ENCODE assay signal across 1 cellular context in the genomic region with DNA sequence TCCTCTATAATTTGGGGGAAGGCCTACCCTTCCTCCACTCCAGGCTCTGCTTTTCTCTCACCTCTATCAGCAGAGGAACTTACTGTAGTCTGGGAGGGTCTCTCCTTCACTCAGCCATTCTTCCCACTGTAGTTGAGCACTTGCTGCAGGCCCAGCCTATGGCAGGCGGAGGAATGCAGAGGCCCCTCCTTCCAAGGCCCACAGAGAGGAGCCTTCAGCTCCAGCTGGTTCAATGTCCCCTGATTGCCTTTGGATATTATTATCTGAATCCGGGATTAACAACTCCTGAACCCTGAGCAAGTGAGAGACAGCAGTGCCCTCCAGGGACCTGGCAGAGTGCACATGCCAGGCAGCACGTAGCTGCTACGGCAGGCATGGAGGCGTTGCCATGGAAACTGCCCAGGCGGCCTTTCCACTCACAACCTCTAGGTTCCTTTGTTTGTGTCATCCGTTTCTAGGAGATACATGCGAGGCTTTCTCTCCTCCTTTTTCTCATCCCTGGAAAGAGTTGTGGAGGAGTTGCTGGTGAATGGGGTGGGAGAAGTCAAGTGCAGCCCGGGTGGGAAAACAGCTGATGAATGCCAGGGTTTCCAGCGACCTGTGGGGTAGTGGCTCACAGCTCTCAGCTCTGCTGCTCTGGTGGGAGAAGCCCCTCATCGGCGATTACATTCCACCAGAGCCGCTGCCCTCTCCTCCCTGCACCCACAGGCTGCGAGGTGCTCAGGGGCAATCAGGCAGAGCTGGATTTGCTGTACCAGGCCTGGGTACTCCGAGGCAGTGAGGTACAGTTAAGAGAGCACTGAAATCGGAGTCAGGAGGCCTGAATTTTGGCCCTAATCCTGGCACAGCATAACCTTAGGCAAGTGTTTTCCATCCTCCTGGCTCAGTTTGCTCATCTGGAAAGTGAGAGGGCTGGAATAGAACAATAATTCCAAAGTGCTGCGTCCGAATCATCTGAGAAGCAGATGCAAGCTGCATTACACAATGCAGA.
TF ChIP-seq lines count a peak whose summit lies in the region.

No MANE protein-coding gene starts in this region.

TF ChIP-seq in IMR-90, 13 proteins besides CTCF, POLR2A, EP300 and RAD21 (continued from another document):
- no peak for TF ChIP-seq MAFK (IDR thresholded peaks at IDR 0.05; ENCODE audit: low read depth, low read length)
- TF ChIP-seq CHD1 (IDR thresholded peaks at IDR 0.05; ENCODE audit: low read depth, low read length), result no peak
- TF ChIP-seq CEBPB (IDR thresholded peaks at IDR 0.05; ENCODE audit: low read depth, low read length), result no peak
- TF ChIP-seq NFE2L2 (IDR thresholded peaks at IDR 0.05; ENCODE audit: low read depth, low read length), result no peak
- TF ChIP-seq MAZ (IDR thresholded peaks at IDR 0.05; ENCODE audit: borderline replicate concordance, low read depth, low read length), result no peak
- TF ChIP-seq BHLHE40 (IDR thresholded peaks at IDR 0.05; ENCODE audit: low read depth, low read length), result no peak
- no peak for TF ChIP-seq RFX5 (IDR thresholded peaks at IDR 0.05; ENCODE audit: low read depth, low read length)
- TF ChIP-seq, protein P1, sequence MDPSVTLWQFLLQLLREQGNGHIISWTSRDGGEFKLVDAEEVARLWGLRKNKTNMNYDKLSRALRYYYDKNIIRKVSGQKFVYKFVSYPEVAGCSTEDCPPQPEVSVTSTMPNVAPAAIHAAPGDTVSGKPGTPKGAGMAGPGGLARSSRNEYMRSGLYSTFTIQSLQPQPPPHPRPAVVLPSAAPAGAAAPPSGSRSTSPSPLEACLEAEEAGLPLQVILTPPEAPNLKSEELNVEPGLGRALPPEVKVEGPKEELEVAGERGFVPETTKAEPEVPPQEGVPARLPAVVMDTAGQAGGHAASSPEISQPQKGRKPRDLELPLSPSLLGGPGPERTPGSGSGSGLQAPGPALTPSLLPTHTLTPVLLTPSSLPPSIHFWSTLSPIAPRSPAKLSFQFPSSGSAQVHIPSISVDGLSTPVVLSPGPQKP (IDR thresholded peaks at IDR 0.05; ENCODE audit: borderline replicate concordance, low read depth, low read length), result no peak
